In the genomic region with DNA sequence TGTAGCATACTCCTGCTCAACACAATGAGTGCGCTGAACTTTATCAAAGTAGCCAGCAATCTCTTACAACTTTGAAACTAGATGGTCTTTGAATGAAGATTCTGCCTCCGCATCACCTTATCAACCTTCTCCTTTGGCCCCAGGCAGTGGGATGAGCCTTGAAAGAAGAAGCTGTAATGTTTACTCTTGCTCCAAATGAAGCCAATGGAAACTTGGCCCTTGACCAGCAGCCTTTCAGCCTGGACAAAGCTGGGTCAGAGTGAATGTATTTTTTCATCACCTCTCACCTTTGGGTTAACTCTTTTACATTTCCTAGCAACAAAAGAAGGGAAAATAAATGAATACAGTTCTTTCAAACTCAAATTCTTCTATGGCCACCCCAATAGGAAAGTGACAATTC, we compare ENCODE assay signal across 18 cellular contexts.
DNase-seq lines count a peak whose midpoint lies in the region; ATAC-seq and TF ChIP-seq lines count a peak whose summit lies in the region.
"Had no signal": no experiment of that assay in that cellular context is flagged by ENCODE, and none has a peak within 500 bp of the region (broad histone marks: within the 10 kb centered on the region; RNA-seq: fewer than 3 reads in every experiment).

No MANE protein-coding gene starts in this region.

- TF ChIP-seq POLR2A in adrenal gland (IDR thresholded peaks at IDR 0.05): no peak

- H3K4me1 ChIP-seq in cardiac muscle cell (ENCODE audit: low read depth) (peaks cover 10% of the 10 kb centered on the region), adrenal gland (replicated peaks in 1 of 2) (no peaks in the 10 kb centered on the region), left ventricle myocardium inferior (peaks cover 6% of the 10 kb centered on the region)
- H3K4me1 ChIP-seq: BE2C had no signal

- H3K27me3 ChIP-seq in cardiac muscle cell (no peaks in the 10 kb centered on the region), adrenal gland (no peaks in the 10 kb centered on the region), left ventricle myocardium inferior (ENCODE audit: low read depth) (no peaks in the 10 kb centered on the region)
- H3K27me3 ChIP-seq: BE2C had no signal

- no peak for TF ChIP-seq CTCF in cardiac muscle cell (IDR thresholded peaks at IDR 0.05; ENCODE audit: low read depth, low read length)
- TF ChIP-seq CTCF in adrenal gland (IDR thresholded peaks at IDR 0.05): no peak
- TF ChIP-seq CTCF in left ventricle myocardium inferior (IDR thresholded peaks at IDR 0.05; ENCODE audit: borderline replicate concordance): no peak
- TF ChIP-seq CTCF in GM10248 (IDR thresholded peaks at IDR 0.05; ENCODE audit: control extremely low read depth, extremely low read depth, low read depth, missing control alignments): no peak

- POLR2A ChIA-PET in GM10248 (lab: Yijun Ruan, JAX): no interaction called here

- H3K4me3 ChIP-seq in cardiac muscle cell: no peak overlapping the region
- no peak overlapping the region for H3K4me3 ChIP-seq in adrenal gland
- H3K4me3 ChIP-seq in left ventricle myocardium inferior: no peak overlapping the region

- whole genome bisulfite sequencing in adrenal gland, 4 donors: 64 to 83% (median 72%) methylated on average over 2 of the region's 2 CpGs

- no peak for ATAC-seq in Right ventricle myocardium inferior
- no peak for ATAC-seq in HG03095 (IDR thresholded peaks at IDR 0.05; ENCODE audit: unreplicated experiment)

- no peaks in the 10 kb centered on the region for H3K9me3 ChIP-seq in cardiac muscle cell (ENCODE audit: low read depth)
- H3K9me3 ChIP-seq in adrenal gland (replicated peaks in 1 of 3): no peaks in the 10 kb centered on the region
- peaks cover 7% of the 10 kb centered on the region for H3K9me3 ChIP-seq in left ventricle myocardium inferior (replicated peaks)
- H3K9me3 ChIP-seq: BE2C had no signal

- CTCF ChIA-PET in GM10248 (lab: Yijun Ruan, JAX): interaction anchor here (1.1 kb wide), 1 partner anchor 29 kb away, joined by 3 read pairs; no protein-coding TSS in a partner anchor

- no peaks in the 10 kb centered on the region for H3K36me3 ChIP-seq in cardiac muscle cell
- no peaks in the 10 kb centered on the region for H3K36me3 ChIP-seq in adrenal gland (replicated peaks in 1 of 2)
- H3K36me3 ChIP-seq in left ventricle myocardium inferior: no peaks in the 10 kb centered on the region
- H3K36me3 ChIP-seq: BE2C had no signal

- peak overlapping the region; percentile 82 for H3K27ac ChIP-seq in cardiac muscle cell
- no peak overlapping the region for H3K27ac ChIP-seq in adrenal gland
- no peak overlapping the region for H3K27ac ChIP-seq in left ventricle myocardium inferior (replicated peaks)
- H3K27ac ChIP-seq: HL-60 had no signal

- DNase-seq in cardiac muscle cell (ENCODE audit: low read depth in 1 of 2, low spot score in 1 of 2): no peak
- no peak for DNase-seq in Right ventricle myocardium inferior (ENCODE audit: missing footprints)
- peak; percentile 36 to 75 (median 60) for DNase-seq in adrenal gland
- peak; percentile 20 for DNase-seq in left ventricle myocardium inferior
- no peak for DNase-seq in GM10248 (ENCODE audit: extremely low spot score)
- DNase-seq: BE2C; C1 segment of cervical spinal cord; CD4-positive, CD25-positive, alpha-beta regulatory T cell; CD8-positive, alpha-beta memory T cell; COR-L47; DMS 273 treated with DMSO at 0.1 percent for 48 hours; DMS53; DND-41; EL; H9; IMR-90 had no signal

- intact Hi-C loops in Right ventricle myocardium inferior (cut with DNase I): no loop called here
- intact Hi-C loops in adrenal gland (cut with DNase I): no loop called here
- intact Hi-C loops in left ventricle myocardium inferior (cut with micrococcal nuclease): no loop called here

Comparison
In these comparisons a context has a peak if more than half of its experiments do, and no peak if none do; other contexts are left out.
1. DNase-seq: peak in adrenal gland (7 of 7) and left ventricle myocardium inferior (single experiment); none in cardiac muscle cell (0 of 2), Right ventricle myocardium inferior (single experiment) and GM10248 (single experiment).